Comparison of ENCODE assay signal across 23 cellular contexts in the genomic region with DNA sequence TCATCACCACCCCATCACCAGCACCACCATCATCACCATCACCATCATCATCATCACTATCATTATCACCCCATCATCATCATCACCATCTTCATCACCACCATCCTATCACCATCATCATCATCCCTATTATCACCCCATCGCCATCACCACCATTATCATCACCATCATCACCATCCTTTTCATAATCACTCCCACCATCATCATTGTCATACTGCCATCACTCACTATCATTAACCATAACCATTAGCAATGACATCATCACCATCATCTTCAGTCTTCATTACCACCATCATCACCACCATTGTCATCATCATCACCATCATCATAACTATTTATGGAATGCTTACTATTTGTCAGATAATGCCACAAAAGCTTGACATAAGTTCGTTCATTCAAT. TPM values are rescaled to one million over a fixed set of nuclear protein-coding genes. Genes with fewer than 3 reads are reported as not detected.
"Had no signal": no experiment of that assay in that cellular context is flagged by ENCODE, and none has a peak within 500 bp of the region (broad histone marks: within the 10 kb centered on the region; RNA-seq: fewer than 3 reads in every experiment).

No MANE protein-coding gene starts in this region.

- H3K79me2 ChIP-seq: hepatocyte had no signal

- H3K36me3 ChIP-seq: esophagus muscularis mucosa, gastroesophageal sphincter, heart left ventricle, ovary, spleen, transverse colon, upper lobe of right lung, uterus had no signal

- H3K4me1 ChIP-seq: esophagus muscularis mucosa, foreskin keratinocyte, gastroesophageal sphincter, heart left ventricle, psoas muscle, spleen, transverse colon, upper lobe of right lung, uterus had no signal

- DNase-seq: dorsolateral prefrontal cortex; effector CD4-positive, alpha-beta T cell; foreskin keratinocyte; heart left ventricle; kidney; natural killer cell; occipital lobe; ovary; posterior cingulate gyrus; psoas muscle; right cardiac atrium; spleen; stimulated activated CD4-positive, alpha-beta T cell treated with anti-CD3 and anti-CD28 coated beads, Interleukin-4, amount 100 ng/mL, for 4 hours; stimulated activated naive CD8-positive, alpha-beta T cell treated with anti-CD3 and anti-CD28 coated beads, Interleukin-15, Interleukin-2, amounts not matched to agents 100 U/mL and 50 U/mL, for 24 hours; transverse colon; upper lobe of right lung; uterus had no signal

- H3K4me2 ChIP-seq: hepatocyte had no signal

- H3K27ac ChIP-seq: esophagus muscularis mucosa, foreskin keratinocyte, gastroesophageal sphincter, heart left ventricle, hepatocyte, ovary, psoas muscle, skin epidermis, spleen, transverse colon, upper lobe of right lung, uterus had no signal

- FAIRE-seq: kidney had no signal

- H3K4me3 ChIP-seq: dorsolateral prefrontal cortex, esophagus muscularis mucosa, gastroesophageal sphincter, heart left ventricle, hepatocyte, lung, ovary, psoas muscle, skin epidermis, spleen, transverse colon, upper lobe of right lung, uterus had no signal

- H2AFZ ChIP-seq: hepatocyte had no signal

- H3K27me3 ChIP-seq: dorsolateral prefrontal cortex, foreskin keratinocyte, hepatocyte, ovary, transverse colon, uterus had no signal

- H3K9me3 ChIP-seq: esophagus muscularis mucosa, gastroesophageal sphincter, heart left ventricle, ovary, psoas muscle, transverse colon, upper lobe of right lung, uterus had no signal

RNA-seq across cellular contexts. Expression of gene CRMP1, which starts 35.7 kb away (rescaled TPM):
- total RNA-seq: foreskin keratinocyte, mononuclear cell, natural killer cell had no signal
- polyA plus RNA-seq: foreskin keratinocyte had no signal
